ENCODE assay signal across 8 cellular contexts in the genomic region with DNA sequence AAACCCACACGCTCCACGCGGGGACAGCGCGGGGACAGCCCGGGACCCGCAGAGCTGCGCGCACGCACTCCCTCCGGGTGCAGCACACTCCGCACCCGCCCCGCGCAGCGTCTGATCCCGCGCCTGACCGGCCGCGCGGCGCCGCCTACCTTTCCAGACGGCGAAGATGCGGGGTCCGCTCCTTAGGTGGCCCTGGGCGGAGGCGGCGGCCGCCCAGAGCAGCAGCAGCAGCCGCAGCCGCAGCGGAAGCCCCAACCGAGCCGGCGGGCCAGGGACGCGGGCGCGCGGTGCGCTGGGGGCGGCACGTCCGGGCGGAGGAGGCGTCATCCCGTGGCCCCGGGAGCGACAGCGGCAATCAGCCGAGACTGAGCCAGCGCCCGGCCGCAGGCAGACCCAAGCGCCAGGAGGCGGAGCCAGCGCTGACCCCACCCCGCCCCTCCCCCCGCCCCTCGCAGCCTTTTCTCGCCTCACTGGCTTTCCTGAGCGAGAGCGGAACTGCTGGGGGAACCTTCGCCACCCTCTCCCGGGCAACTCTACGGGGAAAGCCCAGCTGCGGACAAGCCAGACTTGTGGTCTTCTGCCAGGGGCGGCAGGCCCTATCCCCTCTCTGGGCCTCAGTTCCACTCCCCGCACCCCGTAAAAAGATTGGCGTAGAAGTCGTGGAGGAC. TPM values are rescaled to one million over a fixed set of nuclear protein-coding genes. Genes with fewer than 3 reads are reported as not detected.
A peak's percentile ranks its signal among the peaks of the same experiment; 100 is the strongest.
DNase-seq lines count a peak whose midpoint lies in the region; ATAC-seq and TF ChIP-seq lines count a peak whose summit lies in the region.

A gene with protein sequence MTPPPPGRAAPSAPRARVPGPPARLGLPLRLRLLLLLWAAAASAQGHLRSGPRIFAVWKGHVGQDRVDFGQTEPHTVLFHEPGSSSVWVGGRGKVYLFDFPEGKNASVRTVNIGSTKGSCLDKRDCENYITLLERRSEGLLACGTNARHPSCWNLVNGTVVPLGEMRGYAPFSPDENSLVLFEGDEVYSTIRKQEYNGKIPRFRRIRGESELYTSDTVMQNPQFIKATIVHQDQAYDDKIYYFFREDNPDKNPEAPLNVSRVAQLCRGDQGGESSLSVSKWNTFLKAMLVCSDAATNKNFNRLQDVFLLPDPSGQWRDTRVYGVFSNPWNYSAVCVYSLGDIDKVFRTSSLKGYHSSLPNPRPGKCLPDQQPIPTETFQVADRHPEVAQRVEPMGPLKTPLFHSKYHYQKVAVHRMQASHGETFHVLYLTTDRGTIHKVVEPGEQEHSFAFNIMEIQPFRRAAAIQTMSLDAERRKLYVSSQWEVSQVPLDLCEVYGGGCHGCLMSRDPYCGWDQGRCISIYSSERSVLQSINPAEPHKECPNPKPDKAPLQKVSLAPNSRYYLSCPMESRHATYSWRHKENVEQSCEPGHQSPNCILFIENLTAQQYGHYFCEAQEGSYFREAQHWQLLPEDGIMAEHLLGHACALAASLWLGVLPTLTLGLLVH (minus strand): TSS at position 367 of the 668 bp plus-strand sequence. CDS start 40 bp downstream, at position 327.

- H3K79me2 ChIP-seq in OCI-LY7 (ENCODE audit: insufficient read depth, low read depth, low read length), result no peaks in the 10 kb centered on the region

- intact Hi-C loops in OCI-LY7 (cut with micrococcal nuclease; ENCODE audit: unreplicated experiment), result loop anchor here (1.0 kb wide), 1 partner anchor 30 kb away; no protein-coding TSS in a partner anchor
- intact Hi-C loops in esophagus muscularis mucosa (cut with DNase I), result no loop called here

- no peaks in the 10 kb centered on the region for H3K36me3 ChIP-seq in BLaER1 treated with 17β-estradiol and CSF1 and Interleukin-3, amounts not matched to agents 10 nM and 100 nM
- H3K36me3 ChIP-seq in OCI-LY7 (ENCODE audit: insufficient read depth, low read length) (no peaks in the 10 kb centered on the region), esophagus muscularis mucosa (no peaks in the 10 kb centered on the region), muscle layer of colon (ENCODE audit: insufficient read depth, low read length) (no peaks in the 10 kb centered on the region)

- peaks cover 15 to 37% (median 31%) of the 10 kb centered on the region in 11 experiments for H3K27me3 ChIP-seq in BLaER1 treated with 17β-estradiol and CSF1 and Interleukin-3, amounts not matched to agents 10 nM and 100 nM
- H3K27me3 ChIP-seq in esophagus muscularis mucosa (peaks cover 0 to 47% (median 19%) of the 10 kb centered on the region in 4 donors), muscle layer of colon (ENCODE audit: control insufficient read depth in 1 of 2, insufficient read depth in 2 of 2, low read length in 2 of 2) (peaks cover 20 to 44% of the 10 kb centered on the region in 2 donors)

- no peak within 1 kb of the TSS for H2AFZ ChIP-seq in OCI-LY7 (ENCODE audit: low read length)

- peak within 1 kb of the TSS; percentile 69 to 85 (median 80) for H3K9ac ChIP-seq in BLaER1 treated with 17β-estradiol and CSF1 and Interleukin-3, amounts not matched to agents 10 nM and 100 nM
- no peak within 1 kb of the TSS for H3K9ac ChIP-seq in muscle layer of colon (ENCODE audit: low read length)

- DNase-seq in GM19238 (ENCODE audit: insufficient read length, low spot score) (peak; percentile 96), OCI-LY7 (ENCODE audit: low spot score) (peak; percentile 88), esophagus muscularis mucosa (ENCODE audit: extremely low spot score) (peak; percentile 96)
- DNase-seq in activated T-cell treated with anti-CD3 and anti-CD28 coated beads, Interleukin-2, amount 50 U/mL, for 1 hour, result peak; percentile 78
- peak; percentile 56 for DNase-seq in stimulated activated CD8-positive, alpha-beta memory T cell treated with anti-CD3 and anti-CD28 coated beads, Interleukin-7, amount 100 ng/mL, for 24 hours (ENCODE audit: low read depth)

- no peak for TF ChIP-seq EP300 in esophagus muscularis mucosa (IDR thresholded peaks at IDR 0.05)

- H3K4me2 ChIP-seq in BLaER1 treated with 17β-estradiol and CSF1 and Interleukin-3, amounts not matched to agents 10 nM and 100 nM, result peak within 1 kb of the TSS; percentile 85 to 99 (median 93)
- peak within 1 kb of the TSS; percentile 88 for H3K4me2 ChIP-seq in OCI-LY7 (ENCODE audit: low read length)

- POLR2A ChIA-PET in OCI-LY7 (lab: Charles Lee), result no interaction called here

- H3K4me1 ChIP-seq in BLaER1 treated with 17β-estradiol and CSF1 and Interleukin-3, amounts not matched to agents 10 nM and 100 nM, result peaks cover 57 to 75% (median 69%) of the 10 kb centered on the region in 10 experiments
- H3K4me1 ChIP-seq in OCI-LY7 (ENCODE audit: insufficient read depth, low read length, poor library complexity, severe bottlenecking) (peaks cover 33% of the 10 kb centered on the region), esophagus muscularis mucosa (peaks cover 11 to 35% (median 27%) of the 10 kb centered on the region in 4 donors), muscle layer of colon (ENCODE audit: insufficient read depth, low read length) (peaks cover 5% of the 10 kb centered on the region)

- H4K20me1 ChIP-seq in BLaER1 treated with 17β-estradiol and CSF1 and Interleukin-3, amounts not matched to agents 10 nM and 100 nM, result peaks cover 0 to 46% (median 23%) of the 10 kb centered on the region in 11 experiments; a peak in 15 of 22 replicates
- no peaks in the 10 kb centered on the region for H4K20me1 ChIP-seq in OCI-LY7 (ENCODE audit: insufficient read depth, low read length)

- H3K4me3 ChIP-seq in BLaER1 treated with 17β-estradiol and CSF1 and Interleukin-3, amounts not matched to agents 10 nM and 100 nM, result peak within 1 kb of the TSS; percentile 58 to 90 (median 78)
- peak within 1 kb of the TSS; percentile 66 for H3K4me3 ChIP-seq in OCI-LY7 (ENCODE audit: low read depth, low read length, poor library complexity, severe bottlenecking)
- peak within 1 kb of the TSS; percentile 68 to 83 (median 74) for H3K4me3 ChIP-seq in esophagus muscularis mucosa
- H3K4me3 ChIP-seq in muscle layer of colon (ENCODE audit: low read depth in 1 of 2, low read length in 2 of 2), result peak within 1 kb of the TSS; percentile 64 to 77

- no peaks in the 10 kb centered on the region for H3K9me2 ChIP-seq in OCI-LY7 (ENCODE audit: insufficient read depth, low read length)

- CTCF ChIA-PET in OCI-LY7 (lab: Charles Lee; ENCODE audit: unreplicated experiment), result interaction anchor here (0.9 kb wide), 1 partner anchor 55 kb away, joined by 3 read pairs; no protein-coding TSS in a partner anchor

- no peak for TF ChIP-seq CTCF in OCI-LY7 (conservative IDR thresholded peaks at IDR 0.05; ENCODE audit: low read length)
- peak in 1 of 3 experiments; percentile 14 for TF ChIP-seq CTCF in esophagus muscularis mucosa (IDR thresholded peaks at IDR 0.05)

- peak; percentile 36 for ATAC-seq in HG03457 (IDR thresholded peaks at IDR 0.05; ENCODE audit: unreplicated experiment)

- H3K9me3 ChIP-seq in BLaER1 treated with 17β-estradiol and CSF1 and Interleukin-3, amounts not matched to agents 10 nM and 100 nM (replicated peaks in 1 of 11), result no peaks in the 10 kb centered on the region
- H3K9me3 ChIP-seq in OCI-LY7 (ENCODE audit: low read length), result no peaks in the 10 kb centered on the region
- H3K9me3 ChIP-seq in esophagus muscularis mucosa, result no peaks in the 10 kb centered on the region
- H3K9me3 ChIP-seq in muscle layer of colon (ENCODE audit: low read length), result no peaks in the 10 kb centered on the region

- BruUV-seq in OCI-LY7 (replicated peaks; lab: Mats Ljungman, UMichigan), result no TSS peak

- TF ChIP-seq POLR2A in esophagus muscularis mucosa (IDR thresholded peaks at IDR 0.05; ENCODE audit: low read depth), result no peak

- 0% methylated on average over 20 of the region's 75 CpGs for WGBS in esophagus muscularis mucosa

- H3K27ac ChIP-seq in BLaER1 treated with 17β-estradiol and CSF1 and Interleukin-3, amounts not matched to agents 10 nM and 100 nM, result peak within 1 kb of the TSS; percentile 40 to 84 (median 74); a peak in 21 of 22 replicates
- H3K27ac ChIP-seq in OCI-LY7 (ENCODE audit: low read depth, low read length, poor library complexity, severe bottlenecking), result no peak within 1 kb of the TSS
- H3K27ac ChIP-seq in esophagus muscularis mucosa (replicated peaks in 1 of 4), result peak within 1 kb of the TSS; percentile 58 to 75 (median 61)
- H3K27ac ChIP-seq in muscle layer of colon (ENCODE audit: low read depth, low read length), result no peak within 1 kb of the TSS

RNA-seq across cellular contexts. Expression of the gene that starts here (rescaled TPM):
- total RNA-seq in OCI-LY7 (2014; rRNA removed; shearing (Covaris generic)), result 0.06 and 0.08 TPM in 2 replicates
- total RNA-seq in OCI-LY7 (2022) (0.46 and 1.0 TPM in 2 replicates), esophagus muscularis mucosa (1 to 10 TPM; 1.2 to 4.1 (median 2.7) TPM)

Comparison
In these comparisons a context has a peak if more than half of its experiments do, and no peak if none do; other contexts are left out.
1. H3K27ac ChIP-seq: peak in BLaER1 treated with 17β-estradiol and CSF1 and Interleukin-3, amounts not matched to agents 10 nM and 100 nM (11 of 11) and esophagus muscularis mucosa (4 of 4); none in OCI-LY7 (single experiment) and muscle layer of colon (single experiment).
2. Peak in every context shown above with its lines, with median percentiles within 50 percentile points of each other: H3K4me3 ChIP-seq and DNase-seq.